Comparison of ENCODE assay signal across 31 cellular contexts in the genomic region with DNA sequence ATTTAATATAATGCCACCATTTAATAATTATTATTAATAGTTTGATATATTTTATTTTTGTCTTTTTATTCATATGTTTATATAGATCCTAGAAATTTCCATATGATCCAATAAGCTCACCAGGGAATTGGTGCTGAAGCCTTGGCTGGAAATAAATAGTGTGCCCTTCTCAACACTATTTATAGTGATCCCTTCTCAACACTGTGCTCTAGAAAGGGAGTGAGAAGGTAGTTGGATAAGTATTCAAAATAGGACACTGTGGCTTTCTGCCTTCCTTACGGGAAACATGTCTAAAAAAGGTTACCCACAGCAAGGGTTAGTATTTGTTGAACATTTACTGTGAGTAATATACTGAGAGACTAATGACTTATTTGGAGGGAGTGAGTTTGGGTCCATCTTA.
"Had no signal": no experiment of that assay in that cellular context is flagged by ENCODE, and none has a peak within 500 bp of the region (broad histone marks: within the 10 kb centered on the region; RNA-seq: fewer than 3 reads in every experiment).

No MANE protein-coding gene starts in this region.

- H3K27me3 ChIP-seq: brain microvascular endothelial cell, MG63 had no signal

- DNase-seq: activated CD4-positive, alpha-beta memory T cell treated with anti-CD3 and anti-CD28 coated beads, Interleukin-2, amount 10 ng/mL, durations not matched to agents 7 days and 5 days; activated CD4-positive, alpha-beta T cell treated with anti-CD3 and anti-CD28 coated beads for 1 hour; activated CD4-positive, alpha-beta T cell treated with anti-CD3 and anti-CD28 coated beads for 48 hours; activated CD4-positive, CD25-positive, alpha-beta regulatory T cell; activated effector memory CD4-positive, alpha-beta T cell treated with anti-CD3 and anti-CD28 coated beads, Interleukin-2, amount 50 U/mL, for 16 hours; activated naive CD4-positive, alpha-beta T cell; activated naive CD4-positive, alpha-beta T cell treated with anti-CD3 and anti-CD28 coated beads, Interleukin-2, amount 50 U/mL, for 16 hours; activated naive CD8-positive, alpha-beta T cell treated with anti-CD3 and anti-CD28 coated beads for 36 hours; activated T-cell treated with anti-CD3 and anti-CD28 coated beads, Interleukin-2, amount 50 U/mL, for 1 hour; activated T-cell treated with anti-CD3 and anti-CD28 coated beads, Interleukin-2, amount 50 U/mL, for 72 hours; amniotic stem cell; aorta; brain microvascular endothelial cell; Kasumi-1; KG1; MG63; NCI-H1048; NCI-H1105 treated with DMSO at 0.1 percent for 48 hours; NCI-H1436; NCI-H1694; NCI-H1930; NCI-H2081 treated with DMSO at 0.1 percent for 48 hours; NCI-H226; NCI-H524; SW 1271; T-helper 1 cell; T-helper 2 cell; T-helper 9 cell; WERI-Rb-1 had no signal

- H3K4me3 ChIP-seq: MG63 had no signal

- ATAC-seq: activated T-cell treated with anti-CD3 and anti-CD28 coated beads, Interleukin-2, amount 50 U/mL, for 72 hours; activated T-helper 17 cell treated with anti-CD3 and anti-CD28 coated beads, Interleukin-2, amount 50 U/mL, for 72 hours; Panc1 had no signal

- H3K27ac ChIP-seq: brain microvascular endothelial cell, WERI-Rb-1 had no signal

- H3K9me3 ChIP-seq: MG63 had no signal

- H3K36me3 ChIP-seq: brain microvascular endothelial cell, MG63, WERI-Rb-1 had no signal
